Comparison of ENCODE assay signal across 25 cellular contexts in the genomic region with DNA sequence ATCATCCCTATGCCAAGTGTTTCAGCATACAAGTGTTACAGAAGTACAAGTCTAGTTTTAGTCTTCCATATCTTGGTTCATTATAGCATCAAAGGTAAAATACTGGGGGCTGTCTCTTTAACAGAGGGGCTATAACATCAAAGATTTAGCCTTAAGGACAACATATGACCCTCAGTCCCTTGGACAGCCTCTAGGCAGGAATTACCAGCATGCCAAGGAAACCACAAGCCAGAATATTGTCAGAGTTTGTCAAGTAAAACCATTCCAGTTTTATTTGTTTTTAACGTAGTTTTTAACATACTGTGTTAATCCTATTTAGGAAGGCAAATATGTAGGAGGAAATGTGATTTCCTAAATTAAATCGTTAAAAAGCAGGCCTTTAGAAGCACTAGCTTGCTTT.
"Had no signal": no experiment of that assay in that cellular context is flagged by ENCODE, and none has a peak within 500 bp of the region (broad histone marks: within the 10 kb centered on the region; RNA-seq: fewer than 3 reads in every experiment).

No MANE protein-coding gene starts in this region.

- ATAC-seq: gastrocnemius medialis; left ventricle myocardium superior; stimulated activated effector memory CD8-positive, alpha-beta T cell treated with anti-CD3 and anti-CD28 coated beads, Interleukin-12 subunit alpha, Interleukin-12 subunit beta, amount 100 ng/mL, for 72 hours had no signal

- H3K4me3 ChIP-seq: coronary artery, esophagus squamous epithelium, gastrocnemius medialis, lung, prostate gland, right atrium auricular region, sigmoid colon, stomach, testis, tibial artery, upper lobe of left lung had no signal

- FAIRE-seq: keratinocyte, urothelium cell line had no signal

- H3K4me1 ChIP-seq: prostate gland had no signal

- H3K27ac Mint-ChIP-seq: memory B cell; nephron progenitor cell; stimulated activated effector memory CD8-positive, alpha-beta T cell treated with anti-CD3 and anti-CD28 coated beads, Interleukin-12 subunit alpha, Interleukin-12 subunit beta, amount 100 ng/mL, for 72 hours had no signal

- H3K27me3 Mint-ChIP-seq: memory B cell had no signal

- H3K4me1 Mint-ChIP-seq: stimulated activated effector memory CD8-positive, alpha-beta T cell treated with anti-CD3 and anti-CD28 coated beads, Interleukin-12 subunit alpha, Interleukin-12 subunit beta, amount 100 ng/mL, for 72 hours had no signal

- DNase-seq: dermis blood vessel endothelial cell; effector memory CD4-positive, alpha-beta T cell; erythroblast; esophagus squamous epithelium; gastrocnemius medialis; head of caudate nucleus; left ventricle myocardium superior; nephron progenitor cell; nucleus accumbens; sigmoid colon; stimulated activated CD4-positive, alpha-beta T cell treated with anti-CD3 and anti-CD28 coated beads, Interleukin-2, amount 100 ng/mL, for 24 hours; stimulated activated CD4-positive, alpha-beta T cell treated with anti-CD3 and anti-CD28 coated beads, Interleukin-4, amount 100 ng/mL, for 24 hours; stimulated activated naive CD4-positive, alpha-beta T cell treated with Interleukin-2 at 50 U/mL for 16 hours; stomach; testis; tibial artery; upper lobe of left lung had no signal

- H3K27me3 ChIP-seq: esophagus squamous epithelium, gastrocnemius medialis, right atrium auricular region, sigmoid colon, stomach, testis, tibial artery, upper lobe of left lung had no signal

- H3K36me3 ChIP-seq: prostate gland had no signal

- H3K4me3 Mint-ChIP-seq: memory B cell had no signal

- H3K9me3 ChIP-seq: esophagus squamous epithelium, gastrocnemius medialis, prostate gland, right atrium auricular region, sigmoid colon, stomach, testis, tibial artery, upper lobe of left lung had no signal

- H3K27ac ChIP-seq: coronary artery, esophagus squamous epithelium, gastrocnemius medialis, prostate gland, right atrium auricular region, sigmoid colon, stomach, testis, tibial artery, upper lobe of left lung had no signal
